Comparison of ENCODE assay signal across 14 cellular contexts in the genomic region with DNA sequence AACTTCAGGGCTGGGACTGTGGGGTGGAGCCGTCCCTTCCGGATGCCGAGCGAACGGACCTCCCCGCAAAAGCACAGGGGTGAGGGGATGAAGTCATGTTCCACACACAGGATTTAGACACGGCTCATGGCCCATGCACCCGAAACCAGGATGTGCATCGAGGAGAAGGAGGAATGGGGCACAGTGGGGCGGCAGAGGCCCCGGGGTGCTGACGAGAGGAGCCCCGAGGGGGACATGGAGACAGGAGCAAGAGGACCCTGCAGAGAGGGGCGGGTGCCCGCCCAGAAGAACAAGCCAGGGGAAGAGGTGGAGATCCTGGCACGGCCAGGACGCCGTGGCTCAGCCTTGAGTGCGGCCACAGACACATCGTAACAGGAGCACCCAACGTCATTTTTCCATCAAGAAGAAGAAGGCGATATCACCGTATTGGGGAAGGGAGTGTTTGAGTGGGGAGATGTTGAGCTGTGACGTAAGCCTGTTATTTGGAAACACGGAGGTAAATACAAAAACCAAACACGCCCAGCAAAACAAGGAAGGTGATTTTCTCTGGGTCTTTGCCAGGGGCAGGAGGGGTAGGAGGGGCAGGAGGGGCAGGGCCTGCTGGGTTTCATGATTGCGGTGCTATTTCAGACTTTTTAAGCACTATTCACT. TPM values are rescaled to one million over a fixed set of nuclear protein-coding genes. Genes with fewer than 3 reads are reported as not detected.
DNase-seq lines count a peak whose midpoint lies in the region; ATAC-seq and TF ChIP-seq lines count a peak whose summit lies in the region.
"Had no signal": no experiment of that assay in that cellular context is flagged by ENCODE, and none has a peak within 500 bp of the region (broad histone marks: within the 10 kb centered on the region; RNA-seq: fewer than 3 reads in every experiment).

No MANE protein-coding gene starts in this region.

- peaks cover 6% of the 10 kb centered on the region for H3K9me3 Mint-ChIP-seq in activated CD4-positive, alpha-beta T cell treated with anti-CD3 and anti-CD28 coated beads for 36 hours (ENCODE audit: low read depth)

- no peaks in the 10 kb centered on the region for H3K36me3 Mint-ChIP-seq in activated CD4-positive, alpha-beta T cell treated with anti-CD3 and anti-CD28 coated beads for 36 hours (ENCODE audit: low read depth)

- H3K4me1 Mint-ChIP-seq in activated CD4-positive, alpha-beta T cell treated with anti-CD3 and anti-CD28 coated beads for 36 hours: no peaks in the 10 kb centered on the region

- H3K4me3 Mint-ChIP-seq in activated CD4-positive, alpha-beta T cell treated with anti-CD3 and anti-CD28 coated beads for 36 hours: no peak overlapping the region

- no peak overlapping the region for H3K4me3 ChIP-seq in AG10803 (ENCODE audit: low read length)
- H3K4me3 ChIP-seq in left lung: no peak overlapping the region
- H3K4me3 ChIP-seq in lower leg skin (ENCODE audit: low read depth, poor library complexity, severe bottlenecking): no peak overlapping the region
- H3K4me3 ChIP-seq: thoracic aorta had no signal

- DNase-seq in AG10803 (ENCODE audit: low read depth): peak; percentile 12
- peak; percentile 21 for DNase-seq in EH (ENCODE audit: low read depth)
- peak; percentile 64 for DNase-seq in RPMI7951 (ENCODE audit: low read depth)
- DNase-seq in left lung: peak; percentile 41 to 74
- no peak for DNase-seq in middle frontal gyrus (ENCODE audit: extremely low spot score, low spot score)
- no peak for DNase-seq in activated CD4-positive, alpha-beta T cell treated with anti-CD3 and anti-CD28 coated beads for 36 hours
- no peak for DNase-seq in T1000 (lab: John Stamatoyannopoulos, UW)
- no peak for DNase-seq in lower leg skin (ENCODE audit: low spot score in 2 of 2)
- DNase-seq: activated gamma-delta T cell treated with Interleukin-2 at 50 U/mL for 16 hours, NCI-H187 treated with DMSO at 0.1 percent for 48 hours, SHP77 treated with DMSO at 0.1 percent for 48 hours had no signal

- 42 to 54% methylated on average over 27 of the region's 27 CpGs for WGBS in lower leg skin, 2 donors

- peaks cover 0 to 17% of the 10 kb centered on the region in 2 donors for H3K9me3 ChIP-seq in left lung

- peaks cover 0 to 20% of the 10 kb centered on the region in 2 donors for H3K36me3 ChIP-seq in left lung

- peak; percentile 79 for ATAC-seq in left lung
- no peak for ATAC-seq in activated CD4-positive, alpha-beta T cell treated with anti-CD3 and anti-CD28 coated beads for 36 hours

- POLR2A ChIA-PET in activated CD4-positive, alpha-beta T cell treated with anti-CD3 and anti-CD28 coated beads for 36 hours (lab: Charles Lee): no interaction called here

- peak overlapping the region in 1 of 2 donors; percentile 64 for H3K27ac ChIP-seq in left lung
- H3K27ac ChIP-seq: thoracic aorta had no signal

- H3K27me3 ChIP-seq in left lung: no peaks in the 10 kb centered on the region

- H3K27me3 Mint-ChIP-seq in activated CD4-positive, alpha-beta T cell treated with anti-CD3 and anti-CD28 coated beads for 36 hours: no peaks in the 10 kb centered on the region

- no peak overlapping the region for H3K27ac Mint-ChIP-seq in activated CD4-positive, alpha-beta T cell treated with anti-CD3 and anti-CD28 coated beads for 36 hours
- H3K27ac Mint-ChIP-seq: progenitor cell of endocrine pancreas had no signal

- CTCF ChIA-PET in activated CD4-positive, alpha-beta T cell treated with anti-CD3 and anti-CD28 coated beads for 36 hours (lab: Charles Lee): interaction anchor here (0.5 to 1.1 kb wide), 7 partner anchors 12 to 1146 kb away, joined by 3 read pairs; no protein-coding TSS in a partner anchor

- TF ChIP-seq CTCF in AG10803 (conservative IDR thresholded peaks at IDR 0.05; ENCODE audit: low read length) (no peak), left lung (IDR thresholded peaks at IDR 0.05) (no peak), lower leg skin (IDR thresholded peaks at IDR 0.05) (no peak)

- intact Hi-C loops in left lung (cut with DNase I) (no loop called here), lower leg skin (cut with DNase I; ENCODE audit: low total_unique reads) (no loop called here)
- intact Hi-C loops in activated CD4-positive, alpha-beta T cell treated with anti-CD3 and anti-CD28 coated beads for 36 hours (cut with DNase I, micrococcal nuclease): loop anchor here in 1 of 2 experiments (2.0 kb wide), 1 partner anchor 116 kb away; no protein-coding TSS in a partner anchor

- no peak for TF ChIP-seq POLR2A in lower leg skin (IDR thresholded peaks at IDR 0.05)

- no peaks in the 10 kb centered on the region for H3K4me1 ChIP-seq in left lung
- H3K4me1 ChIP-seq: Caco-2 had no signal

RNA-seq across cellular contexts. Expression of gene FOXL3, which starts 25.3 kb away (rescaled TPM):
- total RNA-seq in RPMI7951 (2014; rRNA removed; shearing (Covaris generic)): not detected in 2 replicates
- not detected for total RNA-seq in left lung
- not detected for total RNA-seq in activated CD4-positive, alpha-beta T cell treated with anti-CD3 and anti-CD28 coated beads for 36 hours
- total RNA-seq in lower leg skin: not detected
- total RNA-seq: Caco-2, progenitor cell of endocrine pancreas, thoracic aorta had no signal

Comparison
In these comparisons a context has a peak if more than half of its experiments do, and no peak if none do; other contexts are left out.
1. DNase-seq: peak in AG10803 (single experiment), EH (single experiment), RPMI7951 (single experiment) and left lung (2 of 2); none in middle frontal gyrus (single experiment), activated CD4-positive, alpha-beta T cell treated with anti-CD3 and anti-CD28 coated beads for 36 hours (single experiment), T1000 (single experiment) and lower leg skin (0 of 2).